Comparison of ENCODE assay signal across 1 cellular context in the genomic region with DNA sequence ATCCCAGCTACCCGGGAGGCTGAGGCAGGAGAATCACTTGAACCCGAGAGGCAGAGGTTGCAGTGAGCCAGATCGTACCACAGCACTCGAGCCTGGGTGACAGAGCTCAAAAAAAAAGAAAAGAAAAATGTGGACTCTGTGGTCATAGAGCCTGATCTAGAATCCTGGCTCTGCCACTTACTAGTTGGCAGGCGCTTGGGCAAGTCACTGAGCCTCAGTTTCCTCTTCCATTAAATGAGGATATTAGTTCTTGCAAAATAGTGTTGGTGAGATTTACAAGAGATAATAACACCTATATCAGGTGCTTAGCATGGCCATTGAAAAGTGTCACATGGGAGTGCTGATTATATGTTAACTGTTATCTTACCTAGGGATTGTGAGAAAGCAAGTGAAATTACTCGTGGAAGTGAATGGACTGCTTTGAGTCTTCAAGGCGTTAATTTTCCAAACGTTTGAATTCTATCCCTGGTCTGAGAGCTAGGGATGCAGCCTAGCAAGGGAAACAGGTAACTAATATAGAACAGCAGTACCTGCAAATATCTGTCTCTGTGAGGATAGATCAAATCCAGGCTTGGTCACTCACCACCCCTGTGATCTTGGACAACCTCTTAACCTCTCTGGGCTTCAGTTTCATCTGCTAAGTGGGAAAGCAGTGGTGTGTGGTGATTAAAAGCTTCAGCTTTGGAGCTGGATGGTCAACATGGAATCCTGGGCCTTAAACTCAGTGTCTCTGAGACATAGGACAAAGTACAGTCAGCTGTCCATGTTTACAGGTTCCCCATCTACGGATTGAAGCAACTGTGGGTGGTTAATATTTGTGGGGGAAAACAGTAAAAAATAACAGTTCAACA.
TF ChIP-seq lines count a peak whose summit lies in the region.

No MANE protein-coding gene starts in this region.

TF ChIP-seq in GM23338, 12 proteins besides CTCF, POLR2A, EP300 and RAD21 (continued from another document):
- TF ChIP-seq, protein P1, sequence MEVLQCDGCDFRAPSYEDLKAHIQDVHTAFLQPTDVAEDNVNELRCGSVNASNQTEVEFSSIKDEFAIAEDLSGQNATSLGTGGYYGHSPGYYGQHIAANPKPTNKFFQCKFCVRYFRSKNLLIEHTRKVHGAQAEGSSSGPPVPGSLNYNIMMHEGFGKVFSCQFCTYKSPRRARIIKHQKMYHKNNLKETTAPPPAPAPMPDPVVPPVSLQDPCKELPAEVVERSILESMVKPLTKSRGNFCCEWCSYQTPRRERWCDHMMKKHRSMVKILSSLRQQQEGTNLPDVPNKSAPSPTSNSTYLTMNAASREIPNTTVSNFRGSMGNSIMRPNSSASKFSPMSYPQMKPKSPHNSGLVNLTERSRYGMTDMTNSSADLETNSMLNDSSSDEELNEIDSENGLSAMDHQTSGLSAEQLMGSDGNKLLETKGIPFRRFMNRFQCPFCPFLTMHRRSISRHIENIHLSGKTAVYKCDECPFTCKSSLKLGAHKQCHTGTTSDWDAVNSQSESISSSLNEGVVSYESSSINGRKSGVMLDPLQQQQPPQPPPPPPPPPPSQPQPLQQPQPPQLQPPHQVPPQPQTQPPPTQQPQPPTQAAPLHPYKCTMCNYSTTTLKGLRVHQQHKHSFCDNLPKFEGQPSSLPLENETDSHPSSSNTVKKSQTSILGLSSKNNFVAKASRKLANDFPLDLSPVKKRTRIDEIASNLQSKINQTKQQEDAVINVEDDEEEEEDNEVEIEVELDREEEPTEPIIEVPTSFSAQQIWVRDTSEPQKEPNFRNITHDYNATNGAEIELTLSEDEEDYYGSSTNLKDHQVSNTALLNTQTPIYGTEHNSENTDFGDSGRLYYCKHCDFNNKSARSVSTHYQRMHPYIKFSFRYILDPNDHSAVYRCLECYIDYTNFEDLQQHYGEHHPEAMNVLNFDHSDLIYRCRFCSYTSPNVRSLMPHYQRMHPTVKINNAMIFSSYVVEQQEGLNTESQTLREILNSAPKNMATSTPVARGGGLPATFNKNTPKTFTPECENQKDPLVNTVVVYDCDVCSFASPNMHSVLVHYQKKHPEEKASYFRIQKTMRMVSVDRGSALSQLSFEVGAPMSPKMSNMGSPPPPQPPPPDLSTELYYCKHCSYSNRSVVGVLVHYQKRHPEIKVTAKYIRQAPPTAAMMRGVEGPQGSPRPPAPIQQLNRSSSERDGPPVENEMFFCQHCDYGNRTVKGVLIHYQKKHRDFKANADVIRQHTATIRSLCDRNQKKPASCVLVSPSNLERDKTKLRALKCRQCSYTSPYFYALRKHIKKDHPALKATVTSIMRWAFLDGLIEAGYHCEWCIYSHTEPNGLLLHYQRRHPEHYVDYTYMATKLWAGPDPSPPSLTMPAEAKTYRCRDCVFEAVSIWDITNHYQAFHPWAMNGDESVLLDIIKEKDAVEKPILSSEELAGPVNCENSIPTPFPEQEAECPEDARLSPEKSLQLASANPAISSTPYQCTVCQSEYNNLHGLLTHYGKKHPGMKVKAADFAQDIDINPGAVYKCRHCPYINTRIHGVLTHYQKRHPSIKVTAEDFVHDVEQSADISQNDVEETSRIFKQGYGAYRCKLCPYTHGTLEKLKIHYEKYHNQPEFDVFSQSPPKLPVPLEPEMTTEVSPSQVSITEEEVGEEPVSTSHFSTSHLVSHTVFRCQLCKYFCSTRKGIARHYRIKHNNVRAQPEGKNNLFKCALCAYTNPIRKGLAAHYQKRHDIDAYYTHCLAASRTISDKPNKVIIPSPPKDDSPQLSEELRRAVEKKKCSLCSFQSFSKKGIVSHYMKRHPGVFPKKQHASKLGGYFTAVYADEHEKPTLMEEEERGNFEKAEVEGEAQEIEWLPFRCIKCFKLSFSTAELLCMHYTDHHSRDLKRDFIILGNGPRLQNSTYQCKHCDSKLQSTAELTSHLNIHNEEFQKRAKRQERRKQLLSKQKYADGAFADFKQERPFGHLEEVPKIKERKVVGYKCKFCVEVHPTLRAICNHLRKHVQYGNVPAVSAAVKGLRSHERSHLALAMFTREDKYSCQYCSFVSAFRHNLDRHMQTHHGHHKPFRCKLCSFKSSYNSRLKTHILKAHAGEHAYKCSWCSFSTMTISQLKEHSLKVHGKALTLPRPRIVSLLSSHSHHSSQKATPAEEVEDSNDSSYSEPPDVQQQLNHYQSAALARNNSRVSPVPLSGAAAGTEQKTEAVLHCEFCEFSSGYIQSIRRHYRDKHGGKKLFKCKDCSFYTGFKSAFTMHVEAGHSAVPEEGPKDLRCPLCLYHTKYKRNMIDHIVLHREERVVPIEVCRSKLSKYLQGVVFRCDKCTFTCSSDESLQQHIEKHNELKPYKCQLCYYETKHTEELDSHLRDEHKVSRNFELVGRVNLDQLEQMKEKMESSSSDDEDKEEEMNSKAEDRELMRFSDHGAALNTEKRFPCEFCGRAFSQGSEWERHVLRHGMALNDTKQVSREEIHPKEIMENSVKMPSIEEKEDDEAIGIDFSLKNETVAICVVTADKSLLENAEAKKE (CRISPR knock-in tag; IDR thresholded peaks at IDR 0.05) = no peak
- TF ChIP-seq STAT1 (IDR thresholded peaks at IDR 0.05; ENCODE audit: unreplicated experiment) = no peak
